ENCODE assay signal across 15 cellular contexts in the genomic region with DNA sequence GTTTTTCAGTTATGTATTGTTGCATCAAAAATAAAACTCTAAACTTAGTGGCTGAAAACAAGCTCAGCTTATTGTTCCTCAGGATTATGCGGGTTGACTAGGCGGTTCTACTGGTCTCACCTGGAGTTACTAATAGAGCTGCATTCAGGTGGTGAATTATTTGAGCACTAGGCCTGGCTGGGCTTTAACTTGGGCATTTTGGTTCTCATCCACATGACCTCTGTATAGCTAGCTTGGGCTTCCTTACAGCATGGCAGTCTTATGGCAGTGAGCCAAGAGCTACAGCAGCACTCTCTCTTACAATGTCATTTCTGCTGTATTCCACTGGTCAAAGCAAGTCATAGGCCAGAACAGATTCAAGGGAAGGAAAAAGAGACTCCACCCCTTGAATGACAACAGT. TPM values are rescaled to one million over a fixed set of nuclear protein-coding genes. Genes with fewer than 3 reads are reported as not detected.
A peak's percentile ranks its signal among the peaks of the same experiment; 100 is the strongest.
DNase-seq lines count a peak whose midpoint lies in the region; ATAC-seq and TF ChIP-seq lines count a peak whose summit lies in the region.
"Had no signal": no experiment of that assay in that cellular context is flagged by ENCODE, and none has a peak within 500 bp of the region (broad histone marks: within the 10 kb centered on the region; RNA-seq: fewer than 3 reads in every experiment).

No MANE protein-coding gene starts in this region.

- CTCF ChIA-PET in HEK293 (lab: Yijun Ruan, JAX), result no interaction called here

- H3K4me3 ChIP-seq in HEK293 (ENCODE audit: low read depth, low read length) (no peak overlapping the region), iPS-18c (ENCODE audit: insufficient read depth, low read depth, low read length) (peak overlapping the region; percentile 87; the same call in 1 of the 2 replicates)

- no peaks in the 10 kb centered on the region for H3K9me3 ChIP-seq in HEK293 (ENCODE audit: control insufficient read depth, insufficient read depth, low read depth, low read length)
- no peaks in the 10 kb centered on the region for H3K9me3 ChIP-seq in iPS-18c (ENCODE audit: control insufficient read depth, insufficient read depth, low read length)

- TF ChIP-seq CTCF in HEK293 (tag by site-specific recombination; IDR thresholded peaks at IDR 0.05), result no peak

- H3K36me3 ChIP-seq in HEK293 (ENCODE audit: control insufficient read depth in 2 of 2, insufficient read depth in 1 of 2, low read length in 2 of 2), result peaks cover 15 to 51% of the 10 kb centered on the region in 2 experiments

- peak; percentile 18 for DNase-seq in RPMI8226
- no peak for DNase-seq in left cardiac atrium
- DNase-seq in AML-193 (lab: John Stamatoyannopoulos, UW), result no peak
- DNase-seq: caudate nucleus, COR-L47, kidney glomerular epithelial cell, MM.1S, NCI-H510A treated with DMSO at 0.1 percent for 48 hours, nucleus accumbens had no signal

- POLR2A ChIA-PET in HEK293 (lab: Yijun Ruan, JAX), result interaction anchor here (0.5 to 1.8 kb wide), 6 partner anchors 16 to 780 kb away, joined by 3 to 6 read pairs (median 5); a partner anchor contains a TSS

- intact Hi-C loops in left cardiac atrium (cut with DNase I), result loop anchor here in 1 of 2 donors (5.0 kb wide), 1 partner anchor 59 kb away; no protein-coding TSS in a partner anchor

- no peaks in the 10 kb centered on the region for H3K4me1 ChIP-seq in HEK293 (ENCODE audit: control insufficient read depth, insufficient read depth, low read length)

- ATAC-seq in left cardiac atrium (no peak), GM21619 (IDR thresholded peaks at IDR 0.05; ENCODE audit: unreplicated experiment) (no peak)
- ATAC-seq: activated CD4-positive, CD25-positive, alpha-beta regulatory T cell treated with anti-CD3 and anti-CD28 coated beads, Interleukin-2, amount 50 U/mL, for 24 hours; activated T-helper 17 cell treated with anti-CD3 and anti-CD28 coated beads, Interleukin-2, amount 50 U/mL, for 72 hours; stimulated activated effector memory CD8-positive, alpha-beta T cell treated with anti-CD3 and anti-CD28 coated beads, Interleukin-12 subunit alpha, Interleukin-12 subunit beta, amount 100 ng/mL, for 72 hours had no signal

- no peak overlapping the region for H3K27ac ChIP-seq in HEK293 (ENCODE audit: extremely low read depth, low read depth, low read length)

TF ChIP-seq in HEK293, 187 proteins besides CTCF, POLR2A, EP300 and RAD21:
- peak; percentile 65 for TF ChIP-seq SETDB1 (IDR thresholded peaks at IDR 0.05; ENCODE audit: insufficient read length, low read length)
- TF ChIP-seq KLF10 (tag by site-specific recombination; IDR thresholded peaks at IDR 0.05), result no peak

RNA-seq across cellular contexts. Expression of a gene that starts 1.6 kb away (rescaled TPM):
- 1 to 10 TPM; 2.7 TPM for total RNA-seq in left cardiac atrium

RNA-seq across cellular contexts. Expression of a gene that starts 16.0 kb away (rescaled TPM):
- total RNA-seq in left cardiac atrium, result 10 to 100 TPM in 1 of 2 donors, 1 to 10 TPM in 1; 8.8 to 11.9 TPM

RNA-seq across cellular contexts. Expression of a gene that starts 23.8 kb away (rescaled TPM):
- 1 to 10 TPM; 5.4 to 6.1 TPM for total RNA-seq in left cardiac atrium

RNA-seq across cellular contexts. Expression of a gene that starts 30.9 kb away (rescaled TPM):
- total RNA-seq in left cardiac atrium, result 1 to 10 TPM; 2.3 to 3.1 TPM

RNA-seq across cellular contexts. Expression of a gene that starts 53.0 kb away (rescaled TPM):
- 10 to 100 TPM in 1 of 2 donors, 1 to 10 TPM in 1; 8.4 to 11.4 TPM for total RNA-seq in left cardiac atrium
